Comparison of ENCODE assay signal across 25 cellular contexts in the genomic region with DNA sequence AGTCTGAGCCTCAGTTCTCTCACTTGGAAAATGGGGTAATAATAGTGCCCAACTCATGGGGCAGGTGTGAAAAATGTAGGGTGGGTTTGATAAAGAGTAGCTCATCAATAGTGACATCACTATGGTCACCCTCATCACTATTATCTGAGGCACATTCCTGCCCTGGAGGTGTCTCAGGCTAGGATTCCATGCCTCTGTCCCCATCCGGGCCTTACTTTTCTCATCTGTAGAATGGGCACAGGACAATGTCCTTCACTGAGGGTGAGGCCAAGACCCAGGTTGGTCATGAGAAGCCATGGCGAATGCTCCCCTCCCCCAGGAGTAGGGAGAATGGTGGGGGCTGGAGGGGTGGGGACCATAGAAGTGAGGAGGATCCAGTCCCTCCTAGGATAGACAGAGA.
"Had no signal": no experiment of that assay in that cellular context is flagged by ENCODE, and none has a peak within 500 bp of the region (broad histone marks: within the 10 kb centered on the region; RNA-seq: fewer than 3 reads in every experiment).

No MANE protein-coding gene starts in this region.

- H3K36me3 ChIP-seq: neural progenitor cell, neutrophil, pancreas, prostate gland, spleen, suprapubic skin, tibial artery, transverse colon, upper lobe of left lung, vagina had no signal

- H2AFZ ChIP-seq: neural progenitor cell had no signal

- H3K27me3 ChIP-seq: neural progenitor cell, neutrophil, pancreas, suprapubic skin, testis, upper lobe of left lung, vagina had no signal

- H3K4me2 ChIP-seq: neural progenitor cell, smooth muscle cell had no signal

- FAIRE-seq: pancreas had no signal

- H3K9me3 ChIP-seq: neutrophil, pancreas, prostate gland, spleen, suprapubic skin, testis, tibial artery, transverse colon, upper lobe of left lung, vagina had no signal

- H3K4me1 ChIP-seq: pancreas, prostate gland, transverse colon, vagina had no signal

- ATAC-seq: naive thymus-derived CD4-positive, alpha-beta T cell; natural killer cell; pancreas; stimulated activated memory B cell treated with anti-CD40 and anti-IgM and Interleukin-4, amounts not matched to agents 10 μg/mL and 1 μg/mL and 100 μg/mL, for 72 hours; stimulated activated naive CD8-positive, alpha-beta T cell treated with anti-CD3 and anti-CD28 coated beads, Interleukin-15, amount 100 ng/mL, for 72 hours; stimulated activated naive CD8-positive, alpha-beta T cell treated with anti-CD3 and anti-CD28 coated beads, Interleukin-15, Interleukin-2, amounts not matched to agents 100 U/mL and 50 U/mL, for 24 hours had no signal

- H3K4me3 ChIP-seq: neural progenitor cell, pancreas, prostate gland, skin epidermis, smooth muscle cell, spleen, suprapubic skin, testis, tibial artery, transverse colon, upper lobe of left lung, vagina had no signal

- H3K9ac ChIP-seq: neural progenitor cell had no signal

- DNase-seq: naive thymus-derived CD4-positive, alpha-beta T cell; natural killer cell; nucleus accumbens; pancreas; spleen; stimulated activated CD4-positive, alpha-beta T cell treated with anti-CD3 and anti-CD28 coated beads, Interleukin-12 subunit alpha, Interleukin-12 subunit beta, amount 100 ng/mL, for 4 hours; stimulated activated CD4-positive, alpha-beta T cell treated with anti-CD3 and anti-CD28 coated beads, Interleukin-1b, Interleukin-23, amount 100 ng/mL, for 48 hours; stimulated activated CD4-positive, alpha-beta T cell treated with anti-CD3 and anti-CD28 coated beads, Interleukin-4, amount 100 ng/mL, for 1 hour; stimulated activated CD4-positive, alpha-beta T cell treated with anti-CD3 and anti-CD28 coated beads, Interleukin-4, amount 100 ng/mL, for 4 hours; stimulated activated CD8-positive, alpha-beta memory T cell treated with anti-CD3 and anti-CD28 coated beads, Interleukin-4, amount 100 ng/mL, for 48 hours; stimulated activated naive CD4-positive, alpha-beta T cell; stimulated activated naive CD8-positive, alpha-beta T cell treated with anti-CD3 and anti-CD28 coated beads, Interleukin-15, amount 100 ng/mL, for 72 hours; stimulated activated naive CD8-positive, alpha-beta T cell treated with anti-CD3 and anti-CD28 coated beads, Interleukin-15, Interleukin-2, amounts not matched to agents 100 U/mL and 50 U/mL, for 24 hours; testis; tibial artery; transverse colon had no signal

- H3K27ac ChIP-seq: neural progenitor cell, neutrophil, pancreas, prostate gland, skin epidermis, spleen, suprapubic skin, testis, tibial artery, transverse colon, upper lobe of left lung, vagina had no signal
